ENCODE assay signal across 8 cellular contexts in the genomic region with DNA sequence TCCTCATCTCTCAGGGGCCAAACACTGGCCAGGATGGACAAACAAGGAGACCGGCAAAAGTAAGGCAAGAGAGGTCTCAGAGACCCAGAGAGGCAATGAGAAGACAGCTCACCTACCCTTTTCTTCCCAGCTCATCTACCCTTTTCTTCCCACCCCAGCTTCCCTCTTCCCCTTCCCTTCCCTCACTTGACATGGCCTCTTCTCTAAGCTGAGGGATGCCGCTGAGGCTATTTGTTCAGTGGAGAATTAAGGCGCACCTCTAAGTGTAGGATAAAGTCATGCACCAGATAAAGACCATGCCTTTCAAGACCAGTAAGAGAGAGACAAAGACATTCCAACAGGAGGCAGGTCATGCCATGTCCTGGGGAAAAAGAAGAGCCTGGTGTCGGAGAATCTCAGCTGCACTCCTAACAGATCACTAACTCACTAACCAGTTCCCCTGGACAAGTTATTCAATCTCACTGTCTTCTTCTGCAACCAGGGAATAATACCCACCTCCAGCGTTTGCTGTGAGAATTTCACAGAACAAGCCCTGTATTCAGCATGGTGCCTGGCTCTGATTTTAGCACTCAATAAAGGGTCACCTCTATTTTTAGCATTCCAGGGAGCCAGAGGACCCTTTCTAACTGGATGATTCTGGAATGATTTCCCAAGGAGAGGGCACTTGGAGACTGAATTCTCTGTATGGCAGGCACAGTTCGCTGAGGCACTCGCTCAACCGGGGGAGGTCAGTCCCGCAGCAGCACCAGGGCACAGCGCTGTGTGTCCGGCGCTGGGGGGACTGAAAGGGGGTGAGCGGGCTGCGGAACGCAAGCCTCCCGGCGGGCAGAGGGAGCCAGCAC. TPM values are rescaled to one million over a fixed set of nuclear protein-coding genes. Genes with fewer than 3 reads are reported as not detected.
A peak's percentile ranks its signal among the peaks of the same experiment; 100 is the strongest.
DNase-seq lines count a peak whose midpoint lies in the region; ATAC-seq, FAIRE-seq and TF ChIP-seq lines count a peak whose summit lies in the region.

No MANE protein-coding gene starts in this region.

- POLR2A ChIA-PET in T-cell (lab: Charles Lee), result no interaction called here

- no peak for FAIRE-seq in HTR-8/SVneo (lab: Jason Lieb, UNC)

- H3K4me3 Mint-ChIP-seq in T-cell, result peak overlapping the region in 2 of 3 donors; percentile 77 to 82

- DNase-seq in GM12864 (ENCODE audit: low read depth) (no peak), T-cell (no peak), foreskin keratinocyte (no peak), retina (peak; percentile 84), CD1c-positive myeloid dendritic cell (ENCODE audit: extremely low spot score) (no peak), HTR-8/SVneo (ENCODE audit: insufficient read length, low spot score) (no peak), NOMO-1 treated with dmso at 0.1 percent for 144 hours (lab: John Stamatoyannopoulos, UW; ENCODE audit: unreplicated experiment) (no peak)

- TF ChIP-seq CTCF in GM12864 (IDR thresholded peaks at IDR 0.05; ENCODE audit: low read depth, low read length, missing control alignments), result no peak
- no peak for TF ChIP-seq CTCF in foreskin keratinocyte (conservative IDR thresholded peaks at IDR 0.05)

- H3K36me3 Mint-ChIP-seq in T-cell, result no peaks in the 10 kb centered on the region

- peak overlapping the region; percentile 97 for H3K27ac ChIP-seq in foreskin keratinocyte

- H3K4me1 ChIP-seq in foreskin keratinocyte, result peaks cover 23% of the 10 kb centered on the region

- no peaks in the 10 kb centered on the region for H3K27me3 ChIP-seq in foreskin keratinocyte

- CTCF ChIA-PET in T-cell (lab: Charles Lee), result interaction anchor here in 1 of 2 donors (0.7 to 1.0 kb wide), 2 partner anchors 11 to 24 kb away, joined by 4 to 6 read pairs; no protein-coding TSS in a partner anchor

- peaks cover 10 to 25% (median 22%) of the 10 kb centered on the region in 3 donors for H3K4me1 Mint-ChIP-seq in T-cell

- no peaks in the 10 kb centered on the region for H3K27me3 Mint-ChIP-seq in T-cell

- H3K9me3 Mint-ChIP-seq in T-cell, result no peaks in the 10 kb centered on the region

- H3K4me3 ChIP-seq in GM12864 (ENCODE audit: low read depth, low read length), result peak overlapping the region; percentile 68

- peak overlapping the region; percentile 76 to 81 for H3K27ac Mint-ChIP-seq in T-cell

- ATAC-seq in T-cell (replicated peaks in 1 of 4), result no peak
- ATAC-seq in foreskin keratinocyte, result no peak
- no peak for ATAC-seq in HG02642 (IDR thresholded peaks at IDR 0.05; ENCODE audit: poor library complexity, unreplicated experiment)

RNA-seq across cellular contexts. Expression of gene FOSL2, which starts 3.0 kb away (rescaled TPM):
- 100 to 1,000 TPM in 1 of 5 donors, 10 to 100 TPM in 3, 1 to 10 TPM in 1; 9.7 to 144 (median 18.5) TPM for total RNA-seq in T-cell
- 35.6 and 38.5 TPM in 2 replicates for total RNA-seq in foreskin keratinocyte
- 13.6 and 16.9 TPM in 2 replicates for polyA plus RNA-seq in foreskin keratinocyte
